Comparison of ENCODE assay signal across 8 cellular contexts in genomic region chr1:59730759-59731478, GRCh38.
DNase-seq lines count a peak whose midpoint lies in the region; ATAC-seq and TF ChIP-seq lines count a peak whose summit lies in the region.

No MANE protein-coding gene starts in this region.

- H3K4me1 ChIP-seq in esophagus squamous epithelium, result peaks cover 0 to 42% (median 29%) of the 10 kb centered on the region in 3 donors

- ATAC-seq in naive thymus-derived CD8-positive, alpha-beta T cell, result peak in 1 of 2 donors; percentile 25
- no peak for ATAC-seq in T-cell (replicated peaks in 1 of 4)

- peak overlapping the region; percentile 35 to 80 (median 74) for H3K27ac ChIP-seq in esophagus squamous epithelium

- POLR2A ChIA-PET in naive thymus-derived CD8-positive, alpha-beta T cell (lab: Charles Lee), result no interaction called here
- POLR2A ChIA-PET in T-cell (lab: Charles Lee), result no interaction called here

- 16 to 41% methylated on average over 12 of the region's 12 CpGs for WGBS in esophagus squamous epithelium, 2 donors

- intact Hi-C loops in esophagus squamous epithelium (cut with DNase I), result no loop called here

- H3K9me3 Mint-ChIP-seq in naive thymus-derived CD8-positive, alpha-beta T cell, result peaks cover 0 to 4% (median under 1%) of the 10 kb centered on the region in 9 donors
- peaks cover 0 to under 1% (median under 1%) of the 10 kb centered on the region in 3 donors for H3K9me3 Mint-ChIP-seq in T-cell

- H3K36me3 Mint-ChIP-seq in naive thymus-derived CD8-positive, alpha-beta T cell, result peaks cover 3 to 16% (median 11%) of the 10 kb centered on the region in 3 donors
- peaks cover 8% of the 10 kb centered on the region for H3K36me3 Mint-ChIP-seq in T-cell

- CTCF ChIA-PET in T-cell (lab: Charles Lee), result interaction anchor here in 1 of 2 donors (1.0 to 1.4 kb wide), 2 partner anchors 9 to 32 kb away, joined by 4 read pairs; no protein-coding TSS in a partner anchor

- TF ChIP-seq POLR2A in esophagus squamous epithelium (IDR thresholded peaks at IDR 0.05), result no peak

- H3K36me3 ChIP-seq in esophagus squamous epithelium, result no peaks in the 10 kb centered on the region

- peaks cover 16 to 32% (median 19%) of the 10 kb centered on the region in 4 donors for H3K4me1 Mint-ChIP-seq in naive thymus-derived CD8-positive, alpha-beta T cell
- H3K4me1 Mint-ChIP-seq in T-cell, result peaks cover 12 to 18% (median 16%) of the 10 kb centered on the region in 3 donors

- no peak overlapping the region for H3K4me3 ChIP-seq in esophagus squamous epithelium

- H3K27me3 Mint-ChIP-seq in naive thymus-derived CD8-positive, alpha-beta T cell, result no peaks in the 10 kb centered on the region
- no peaks in the 10 kb centered on the region for H3K27me3 Mint-ChIP-seq in T-cell

- H3K27ac Mint-ChIP-seq in naive thymus-derived CD8-positive, alpha-beta T cell, result peak overlapping the region in 7 of 10 donors; percentile 6 to 84 (median 61)
- H3K27ac Mint-ChIP-seq in T-cell, result no peak overlapping the region

- H3K4me3 Mint-ChIP-seq in naive thymus-derived CD8-positive, alpha-beta T cell, result peak overlapping the region in 6 of 10 donors; percentile 3 to 59 (median 49)
- H3K4me3 Mint-ChIP-seq in T-cell, result peak overlapping the region in 1 of 3 donors; percentile 43

- no peaks in the 10 kb centered on the region for H3K9me3 ChIP-seq in esophagus squamous epithelium

- TF ChIP-seq CTCF in esophagus squamous epithelium (IDR thresholded peaks at IDR 0.05), result no peak

- DNase-seq in HCEC 1CT (peak; percentile 96), SHP77 treated with DMSO at 0.1 percent for 48 hours (lab: John Stamatoyannopoulos, UW) (peak; percentile 25), esophagus squamous epithelium (lab: John Stamatoyannopoulos, UW) (no peak), T-cell (no peak), NCI-H748 treated with DMSO at 0.1 percent for 48 hours (lab: John Stamatoyannopoulos, UW) (no peak)
- peak in 1 of 10 donors; percentile 13 for DNase-seq in naive thymus-derived CD8-positive, alpha-beta T cell
- DNase-seq in effector CD8-positive, alpha-beta T cell (lab: John Stamatoyannopoulos, UW), result no peak
- DNase-seq in activated CD4-positive, alpha-beta T cell treated with anti-CD3 and anti-CD28 coated beads, Interleukin-2, amount 50 U/mL, for 1 hour, result no peak

- H3K27me3 ChIP-seq in esophagus squamous epithelium, result no peaks in the 10 kb centered on the region

Comparison
In these comparisons a context has a peak if more than half of its experiments do, and no peak if none do; other contexts are left out.
1. DNase-seq: peak in HCEC 1CT (single experiment) and SHP77 treated with DMSO at 0.1 percent for 48 hours (single experiment); none in esophagus squamous epithelium (single experiment), T-cell (0 of 34), NCI-H748 treated with DMSO at 0.1 percent for 48 hours (single experiment), effector CD8-positive, alpha-beta T cell (single experiment) and activated CD4-positive, alpha-beta T cell treated with anti-CD3 and anti-CD28 coated beads, Interleukin-2, amount 50 U/mL, for 1 hour (single experiment).
2. H3K27ac Mint-ChIP-seq: peak in naive thymus-derived CD8-positive, alpha-beta T cell (7 of 10); none in T-cell (0 of 2).